Comparison of ENCODE assay signal across 22 cellular contexts in genomic region chr1:220966473-220966872, GRCh38.
"Had no signal": no experiment of that assay in that cellular context is flagged by ENCODE, and none has a peak within 500 bp of the region (broad histone marks: within the 10 kb centered on the region; RNA-seq: fewer than 3 reads in every experiment).

No MANE protein-coding gene starts in this region.

- H3K36me3 Mint-ChIP-seq: activated naive CD4-positive, alpha-beta T cell treated with anti-CD3 and anti-CD28 coated beads, Interleukin-2, amount 10 ng/mL, durations not matched to agents 7 days and 5 days; activated naive CD8-positive, alpha-beta T cell treated with anti-CD3 and anti-CD28 coated beads for 36 hours; T-cell had no signal

- DNase-seq: activated CD4-positive, alpha-beta T cell treated with anti-CD3 and anti-CD28 coated beads for 4 hours; activated CD8-positive, alpha-beta memory T cell treated with anti-CD3 and anti-CD28 coated beads, Interleukin-2, amount 50 U/mL, for 4 hours; activated CD8-positive, alpha-beta T cell treated with anti-CD3 and anti-CD28 coated beads for 36 hours; activated gamma-delta T cell treated with Interleukin-2 at 50 U/mL for 16 hours; activated naive CD4-positive, alpha-beta T cell treated with anti-CD3 and anti-CD28 coated beads, Interleukin-2, amount 10 ng/mL, durations not matched to agents 7 days and 5 days; activated naive CD8-positive, alpha-beta T cell treated with anti-CD3 and anti-CD28 coated beads for 36 hours; activated T-cell treated with anti-CD3 and anti-CD28 coated beads, Interleukin-2, amount 50 U/mL, for 72 hours; brain microvascular endothelial cell; MV-4-11; NCI-H1092 treated with DMSO at 0.1 percent for 48 hours; NCI-H1417 treated with DMSO at 0.1 percent for 48 hours; NCI-H1694; NCI-H2029 treated with DMSO at 0.1 percent for 48 hours; SHP77; T-cell; T-helper 2 cell had no signal

- H3K27me3 ChIP-seq: brain microvascular endothelial cell, cardiac muscle cell, MG63, SJSA1 had no signal

- H3K4me1 Mint-ChIP-seq: activated naive CD4-positive, alpha-beta T cell treated with anti-CD3 and anti-CD28 coated beads, Interleukin-2, amount 10 ng/mL, durations not matched to agents 7 days and 5 days; activated naive CD8-positive, alpha-beta T cell treated with anti-CD3 and anti-CD28 coated beads for 36 hours; T-cell had no signal

- H3K4me3 Mint-ChIP-seq: activated CD8-positive, alpha-beta T cell treated with anti-CD3 and anti-CD28 coated beads for 36 hours; activated naive CD4-positive, alpha-beta T cell treated with anti-CD3 and anti-CD28 coated beads, Interleukin-2, amount 10 ng/mL, durations not matched to agents 7 days and 5 days; activated naive CD8-positive, alpha-beta T cell treated with anti-CD3 and anti-CD28 coated beads for 36 hours; activated T-cell treated with anti-CD3 and anti-CD28 coated beads, Interleukin-2, amount 50 U/mL, for 72 hours; T-cell had no signal

- H3K27ac ChIP-seq: brain microvascular endothelial cell, cardiac muscle cell, KMS-11, SJSA1 had no signal

- H3K4me3 ChIP-seq: cardiac muscle cell, MG63, SJSA1 had no signal

- H3K9ac ChIP-seq: KMS-11 had no signal

- ATAC-seq: activated CD4-positive, CD25-positive, alpha-beta regulatory T cell treated with anti-CD3 and anti-CD28 coated beads, Interleukin-2, amount 50 U/mL, for 24 hours; activated CD8-positive, alpha-beta T cell treated with anti-CD3 and anti-CD28 coated beads for 36 hours; activated T-cell treated with anti-CD3 and anti-CD28 coated beads, Interleukin-2, amount 50 U/mL, for 72 hours; T-cell had no signal

- H3K27ac Mint-ChIP-seq: activated CD8-positive, alpha-beta T cell treated with anti-CD3 and anti-CD28 coated beads for 36 hours; activated naive CD4-positive, alpha-beta T cell treated with anti-CD3 and anti-CD28 coated beads, Interleukin-2, amount 10 ng/mL, durations not matched to agents 7 days and 5 days; activated naive CD8-positive, alpha-beta T cell treated with anti-CD3 and anti-CD28 coated beads for 36 hours; activated T-cell treated with anti-CD3 and anti-CD28 coated beads, Interleukin-2, amount 50 U/mL, for 72 hours; activated T-helper 2 cell treated with anti-CD3 and anti-CD28 coated beads, Interferon-gamma antibody, Interleukin-2, Interleukin-4, amounts not matched to agents 10 μg/mL and 5 μg/mL and 100 μg/mL, durations not matched to agents 14 hours and 24 hours and 36 hours; T-cell had no signal

- H3K27me3 Mint-ChIP-seq: activated CD8-positive, alpha-beta T cell treated with anti-CD3 and anti-CD28 coated beads for 36 hours; activated naive CD4-positive, alpha-beta T cell treated with anti-CD3 and anti-CD28 coated beads, Interleukin-2, amount 10 ng/mL, durations not matched to agents 7 days and 5 days had no signal

- H3K36me3 ChIP-seq: brain microvascular endothelial cell, cardiac muscle cell, MG63, SJSA1 had no signal

- H3K9me3 ChIP-seq: SJSA1 had no signal

- H3K4me2 ChIP-seq: KMS-11 had no signal
